In genomic region chr3:12787967-12788690, GRCh38 we compare ENCODE assay signal across 12 cellular contexts. TPM values are rescaled to one million over a fixed set of nuclear protein-coding genes. Genes with fewer than 3 reads are reported as not detected.
DNase-seq lines count a peak whose midpoint lies in the region; ATAC-seq, FAIRE-seq and TF ChIP-seq lines count a peak whose summit lies in the region.
"Not testable (repeated sequence)": the region's sequence is repeated elsewhere in the genome, so short reads cannot be mapped to it uniquely, and the experiment has no call there.
"Had no signal": no experiment of that assay in that cellular context is flagged by ENCODE, and none has a peak within 500 bp of the region (broad histone marks: within the 10 kb centered on the region; RNA-seq: fewer than 3 reads in every experiment).

No MANE protein-coding gene starts in this region.

- not testable (repeated sequence) for TF ChIP-seq POLR2A in K562 (conservative IDR thresholded peaks at IDR 0.05); spleen (IDR thresholded peaks at IDR 0.05)

- H2AFZ ChIP-seq in K562 (ENCODE audit: low read depth, low read length); neuronal stem cell (ENCODE audit: low read length): not testable (repeated sequence)

- TF ChIP-seq RAD21 in K562 (CRISPR knock-in tag; conservative IDR thresholded peaks at IDR 0.05 in 1 of 2, IDR thresholded peaks at IDR 0.05 in 1 of 2), result not testable (repeated sequence)

- not testable (repeated sequence) for H3K4ac ChIP-seq in neuronal stem cell (ENCODE audit: low read length)

- not testable (repeated sequence) for H3K9me3 ChIP-seq in K562 (replicated peaks; ENCODE audit: control insufficient read depth, insufficient read depth, low read depth, low read length); lower lobe of right lung; neuronal stem cell (replicated peaks in 1 of 2; ENCODE audit: control insufficient read depth in 2 of 2, insufficient read depth in 1 of 2, low read depth in 1 of 2, low read length in 2 of 2); spleen

- intact Hi-C loops in K562 (cut with micrococcal nuclease), result loop anchor here (2.0 to 5.0 kb wide), 2 partner anchors 54 to 103 kb away; partner anchors contain the start of gene RPL32
- intact Hi-C loops in lower lobe of right lung (cut with DNase I); spleen (cut with DNase I; ENCODE audit: low total_unique reads): not testable (repeated sequence)

- not testable (repeated sequence) for H3K14ac ChIP-seq in neuronal stem cell (ENCODE audit: low read length)

- not testable (repeated sequence) for H3K36me3 ChIP-seq in K562 (ENCODE audit: control insufficient read depth, insufficient read depth, low read length); lower lobe of right lung; neuronal stem cell (replicated peaks in 1 of 2; ENCODE audit: control insufficient read depth in 2 of 2, insufficient read depth in 2 of 2, low read length in 2 of 2); spleen

- in situ Hi-C loops in K562 (cut with MboI), result not testable (repeated sequence)

- not testable (repeated sequence) for H4K8ac ChIP-seq in neuronal stem cell (ENCODE audit: low read depth, low read length)

- H3K4me3 ChIP-seq in K562; lower lobe of right lung; neuronal stem cell (ENCODE audit: low read length in 2 of 2); spleen: not testable (repeated sequence)

- not testable (repeated sequence) for H2BK120ac ChIP-seq in neuronal stem cell (ENCODE audit: low read depth, low read length)

- POLR2A ChIA-PET in K562 (lab: Yijun Ruan, JAX), result interaction anchor here (0.7 to 2.0 kb wide), 7 partner anchors 9 to 53 kb away, joined by 3 to 8 read pairs (median 4); partner anchors contain the start of genes CAND2 and RPL32

- not testable (repeated sequence) for H3K18ac ChIP-seq in neuronal stem cell (ENCODE audit: low read length)

- FAIRE-seq in K562 (lab: Jason Lieb, UNC), result not testable (repeated sequence)

- not testable (repeated sequence) for H3K27ac ChIP-seq in K562 (ENCODE audit: extremely low read depth, low read depth, low read length); lower lobe of right lung; neuronal stem cell (replicated peaks; ENCODE audit: low read length); spleen

- H2AK5ac ChIP-seq in neuronal stem cell (ENCODE audit: low read depth, low read length), result not testable (repeated sequence)

- peaks cover 3 to 13% of the 10 kb centered on the region in 2 experiments; a peak in 4 of 5 replicates for H3K27me3 ChIP-seq in K562 (ENCODE audit: control insufficient read depth in 2 of 2, insufficient read depth in 2 of 2, low read length in 2 of 2)
- H3K27me3 ChIP-seq in lower lobe of right lung (ENCODE audit: low read depth); neuronal stem cell (ENCODE audit: control insufficient read depth in 3 of 3, insufficient read depth in 3 of 3, low read depth in 1 of 3, low read length in 3 of 3); spleen (replicated peaks in 1 of 7): not testable (repeated sequence)

- H2BK12ac ChIP-seq in neuronal stem cell (ENCODE audit: low read length), result not testable (repeated sequence)

- ATAC-seq in K562, lower lobe of right lung: not testable (repeated sequence)

- not testable (repeated sequence) for H3K9me1 ChIP-seq in K562 (ENCODE audit: control insufficient read depth, insufficient read depth, low read length)

- H4K91ac ChIP-seq in neuronal stem cell (ENCODE audit: low read depth, low read length, poor library complexity), result not testable (repeated sequence)

- TF ChIP-seq CTCF in K562 (IDR thresholded peaks at IDR 0.05 in 2 of 3, conservative IDR thresholded peaks at IDR 0.05 in 1 of 3; ENCODE audit: insufficient read depth in 2 of 3, low read depth in 1 of 3, low read length in 3 of 3); lower lobe of right lung (IDR thresholded peaks at IDR 0.05); spleen (IDR thresholded peaks at IDR 0.05 in 8 of 11, conservative IDR thresholded peaks at IDR 0.05 in 3 of 11): not testable (repeated sequence)

- DNase-seq in K562 (ENCODE audit: extremely low read depth in 1 of 4, low spot score in 3 of 4); neuronal stem cell (ENCODE audit: low spot score): not testable (repeated sequence)
- DNase-seq in lower lobe of right lung, result peak; percentile 28
- DNase-seq in spleen, result peak; percentile 54

- H2BK15ac ChIP-seq in neuronal stem cell (ENCODE audit: low read length), result not testable (repeated sequence)

- CTCF ChIA-PET in K562 (lab: Yijun Ruan, JAX; ENCODE audit: low intra/inter-chr PET ratio), result interaction anchor here (1.3 kb wide), 1 partner anchor 22 kb away, joined by 4 read pairs; no protein-coding TSS in a partner anchor

- not testable (repeated sequence) for H3K4me1 ChIP-seq in K562 (replicated peaks in 1 of 2; ENCODE audit: control insufficient read depth in 2 of 2, insufficient read depth in 2 of 2, low read length in 2 of 2); lower lobe of right lung; neuronal stem cell (ENCODE audit: control insufficient read depth in 2 of 2, insufficient read depth in 1 of 2, low read depth in 1 of 2, low read length in 2 of 2); spleen

- not testable (repeated sequence) for H3K4me2 ChIP-seq in K562 (ENCODE audit: insufficient read depth, low read length); neuronal stem cell (ENCODE audit: insufficient read depth, low read length, poor library complexity, severe bottlenecking)

- H2BK5ac ChIP-seq in neuronal stem cell (ENCODE audit: low read length), result not testable (repeated sequence)

- H4K20me1 ChIP-seq in K562 (replicated peaks; ENCODE audit: control insufficient read depth, insufficient read depth, low read length), result not testable (repeated sequence)

- not testable (repeated sequence) for H3K79me1 ChIP-seq in neuronal stem cell (ENCODE audit: low read depth, low read length)

- 0 out of 4 replicates have a peak overlapping the region, but pooled peaks of 1 of the 2 experiments have one; percentile 56 for H3K9ac ChIP-seq in K562 (ENCODE audit: insufficient read depth in 1 of 2, low read depth in 2 of 2, low read length in 2 of 2)
- H3K9ac ChIP-seq in neuronal stem cell (ENCODE audit: low read depth, low read length, poor library complexity), result not testable (repeated sequence)

- peak overlapping the region; percentile 65 for H3K23ac ChIP-seq in neuronal stem cell (ENCODE audit: low read depth, low read length, poor library complexity)

- 5% methylated on average over 22 of the region's 23 CpGs for WGBS in K562 (ENCODE audit: insufficient coverage, low coverage, missing lambda C conversion rate)
- WGBS in neuronal stem cell (ENCODE audit: extremely low coverage in 2 of 2, insufficient read length in 2 of 2, insufficient replicate concordance in 1 of 2), 2 donors, result no CpG with 5 or more reads among the region's 23 CpGs
- 81 to 85% (median 83%) methylated on average over 23 of the region's 23 CpGs for WGBS in spleen, 5 donors

- not testable (repeated sequence) for TF ChIP-seq EP300 in K562 (IDR thresholded peaks at IDR 0.05; ENCODE audit: low read length)

- H3K79me2 ChIP-seq in K562 (ENCODE audit: control insufficient read depth, insufficient read depth, low read length), result not testable (repeated sequence)

- not testable (repeated sequence) for BruUV-seq in K562 (replicated peaks; lab: Mats Ljungman, UMichigan)

RNA-seq across cellular contexts. Expression of gene CAND2, which starts 8.4 kb away (rescaled TPM):
- total RNA-seq in K562 (2011; cell fraction: chromatin; rRNA removed; ENCODE audit: low replicate concordance), result 16.3 and 50.5 TPM in 2 replicates
- total RNA-seq in K562 (2011; cell fraction: nucleolus; rRNA removed), result 28.2 and 28.5 TPM in 2 replicates
- 14.7 and 16.9 TPM in 2 replicates for total RNA-seq in K562 (2011; cell fraction: nucleoplasm; rRNA removed)
- 6.4 and 7.8 TPM in 2 replicates for total RNA-seq in K562 (2014; rRNA removed)
- 2.5 and 3.1 TPM in 2 replicates for total RNA-seq in K562 (2014; rRNA removed; fragmentation: Illumina TruSeq; extraction: Trizol)
- 4.3 and 4.9 TPM in 2 replicates for total RNA-seq in K562 (2015; rRNA removed; fragmentation: Illumina TruSeq; extraction: Trizol)
- total RNA-seq in K562 (2021), result 14.2 and 14.9 TPM in 2 replicates
- 4.6 and 5.0 TPM in 2 replicates for polyA plus RNA-seq in K562 (2011; rRNA removed)
- polyA plus RNA-seq in K562 (2011; cell fraction: cytosol; rRNA removed), result 3.2 and 10.0 TPM in 2 replicates
- polyA plus RNA-seq in K562 (2011; cell fraction: nucleus; rRNA removed), result 10.2 and 21.2 TPM in 2 replicates
- polyA plus RNA-seq in K562 (2012), result 6.1 and 10.3 TPM in 2 replicates
- 4.2 and 6.5 TPM in 2 replicates for polyA plus RNA-seq in K562 (2014; fragmentation: Illumina TruSeq; extraction: Trizol)
- 1 to 10 TPM in 1 of 2 experiments, under 1 TPM in 1; 0.91 to 1.4 TPM for polyA plus RNA-seq in K562 (2014; fragmentation: Nextera tagmentation; extraction: Ambion mirVana)
- 7.6 and 7.7 TPM in 2 replicates for polyA plus RNA-seq in K562 (2014; rRNA removed)
- polyA minus RNA-seq in K562 (2011; rRNA and poly(A)+ RNA removed), result 3.8 and 8.1 TPM in 2 replicates
- polyA minus RNA-seq in K562 (2011; cell fraction: cytosol; rRNA and poly(A)+ RNA removed), result 7.7 and 7.8 TPM in 2 replicates
- polyA minus RNA-seq in K562 (2011; cell fraction: nucleus; rRNA and poly(A)+ RNA removed), result 10.2 and 10.9 TPM in 2 replicates
- total RNA-seq in lower lobe of right lung, result 6.4 TPM
- 3.1 TPM for polyA plus RNA-seq in neuronal stem cell (2013, experiment 1 of 2)
- polyA plus RNA-seq in neuronal stem cell (2013, experiment 2 of 2), result 3.1 TPM
- total RNA-seq in spleen, result 10 to 100 TPM in 1 of 7 donors, 1 to 10 TPM in 6; 4.0 to 12.2 (median 8.0) TPM
- 1 to 10 TPM in 1 of 3 donors, under 1 TPM in 2; 0.78 to 2.6 (median 0.88) TPM for polyA plus RNA-seq in spleen
- polyA plus RNA-seq: CD14-positive monocyte had no signal

RNA-seq across cellular contexts. Expression of gene TMEM40, which starts 29.1 kb away (rescaled TPM):
- not detected in 2 replicates for total RNA-seq in K562 (2011; cell fraction: chromatin; rRNA removed; ENCODE audit: low replicate concordance)
- total RNA-seq in K562 (2011; cell fraction: nucleolus; rRNA removed), result not detected in 2 replicates
- total RNA-seq in K562 (2011; cell fraction: nucleoplasm; rRNA removed), result not detected in 2 replicates
- not detected in 2 replicates for total RNA-seq in K562 (2014; rRNA removed)
- total RNA-seq in K562 (2014; rRNA removed; fragmentation: Illumina TruSeq; extraction: Trizol), result not detected in 2 replicates
- not detected in 2 replicates for total RNA-seq in K562 (2015; rRNA removed; fragmentation: Illumina TruSeq; extraction: Trizol)
- not detected in 2 replicates for total RNA-seq in K562 (2021)
- 0.31 TPM in 1 of 2 replicates, not detected in the other for polyA plus RNA-seq in K562 (2011; rRNA removed)
- not detected in 2 replicates for polyA plus RNA-seq in K562 (2011; cell fraction: cytosol; rRNA removed)
- polyA plus RNA-seq in K562 (2011; cell fraction: nucleus; rRNA removed), result not detected in 2 replicates
- not detected in 2 replicates for polyA plus RNA-seq in K562 (2012)
- polyA plus RNA-seq in K562 (2014; fragmentation: Illumina TruSeq; extraction: Trizol), result not detected in 2 replicates
- polyA plus RNA-seq in K562 (2014; fragmentation: Nextera tagmentation; extraction: Ambion mirVana), result under 1 TPM; 0.11 to 0.14 TPM
- polyA plus RNA-seq in K562 (2014; rRNA removed), result not detected in 2 replicates
- polyA minus RNA-seq in K562 (2011; rRNA and poly(A)+ RNA removed), result not detected in 2 replicates
- not detected in 2 replicates for polyA minus RNA-seq in K562 (2011; cell fraction: cytosol; rRNA and poly(A)+ RNA removed)
- not detected in 2 replicates for polyA minus RNA-seq in K562 (2011; cell fraction: nucleus; rRNA and poly(A)+ RNA removed)
- 1.0 TPM for total RNA-seq in lower lobe of right lung
- 0.03 TPM for polyA plus RNA-seq in neuronal stem cell (2013, experiment 1 of 2)
- polyA plus RNA-seq in neuronal stem cell (2013, experiment 2 of 2), result not detected
- total RNA-seq in spleen, result 1 to 10 TPM in 5 of 7 donors, under 1 TPM in 2; 0.56 to 3.8 (median 2.4) TPM
- 1 to 10 TPM in 1 of 3 donors, under 1 TPM in 2; 0.29 to 1.6 (median 0.59) TPM for polyA plus RNA-seq in spleen
- total RNA-seq: A673; CD4-positive, alpha-beta memory T cell; CD8-positive, alpha-beta memory T cell; Daoy; G401; GM12878 had no signal
- polyA plus RNA-seq: CD4-positive, alpha-beta memory T cell; CD4-positive, CD25-positive, alpha-beta regulatory T cell; CD8-positive, alpha-beta memory T cell had no signal

RNA-seq across cellular contexts. Expression of gene RPL32, which starts 53.2 kb away (rescaled TPM):
- total RNA-seq in K562 (2011; cell fraction: chromatin; rRNA removed; ENCODE audit: low replicate concordance), result 321 and 449 TPM in 2 replicates
- 553 and 562 TPM in 2 replicates for total RNA-seq in K562 (2011; cell fraction: nucleolus; rRNA removed)
- total RNA-seq in K562 (2011; cell fraction: nucleoplasm; rRNA removed), result 913 and 2,354 TPM in 2 replicates
- 3,132 and 3,347 TPM in 2 replicates for total RNA-seq in K562 (2014; rRNA removed)
- 4,513 and 4,632 TPM in 2 replicates for total RNA-seq in K562 (2014; rRNA removed; fragmentation: Illumina TruSeq; extraction: Trizol)
- 4,527 and 4,779 TPM in 2 replicates for total RNA-seq in K562 (2015; rRNA removed; fragmentation: Illumina TruSeq; extraction: Trizol)
- total RNA-seq in K562 (2021), result 2,738 and 3,009 TPM in 2 replicates
- polyA plus RNA-seq in K562 (2011; rRNA removed), result 4,861 and 5,231 TPM in 2 replicates
- polyA plus RNA-seq in K562 (2011; cell fraction: cytosol; rRNA removed), result 2,530 and 2,776 TPM in 2 replicates
- polyA plus RNA-seq in K562 (2011; cell fraction: nucleus; rRNA removed), result 1,377 and 2,422 TPM in 2 replicates
- 4,850 and 6,211 TPM in 2 replicates for polyA plus RNA-seq in K562 (2012)
- polyA plus RNA-seq in K562 (2014; fragmentation: Illumina TruSeq; extraction: Trizol), result 5,815 and 6,200 TPM in 2 replicates
- 1,000 to 10,000 TPM; 3,469 to 4,286 TPM for polyA plus RNA-seq in K562 (2014; fragmentation: Nextera tagmentation; extraction: Ambion mirVana)
- polyA plus RNA-seq in K562 (2014; rRNA removed), result 4,142 and 5,104 TPM in 2 replicates
- polyA minus RNA-seq in K562 (2011; rRNA and poly(A)+ RNA removed), result 3,010 and 3,339 TPM in 2 replicates
- 1,491 and 1,656 TPM in 2 replicates for polyA minus RNA-seq in K562 (2011; cell fraction: cytosol; rRNA and poly(A)+ RNA removed)
- polyA minus RNA-seq in K562 (2011; cell fraction: nucleus; rRNA and poly(A)+ RNA removed), result 319 and 489 TPM in 2 replicates
- total RNA-seq in lower lobe of right lung, result 1,243 TPM
- polyA plus RNA-seq in neuronal stem cell (2013, experiment 1 of 2), result 2,661 TPM
- 2,611 TPM for polyA plus RNA-seq in neuronal stem cell (2013, experiment 2 of 2)
- total RNA-seq in spleen, result 1,000 to 10,000 TPM in 6 of 7 donors, 100 to 1,000 TPM in 1; 911 to 1,835 (median 1,346) TPM
- 1,000 to 10,000 TPM; 3,289 to 6,164 (median 6,022) TPM for polyA plus RNA-seq in spleen
